In the genomic region with DNA sequence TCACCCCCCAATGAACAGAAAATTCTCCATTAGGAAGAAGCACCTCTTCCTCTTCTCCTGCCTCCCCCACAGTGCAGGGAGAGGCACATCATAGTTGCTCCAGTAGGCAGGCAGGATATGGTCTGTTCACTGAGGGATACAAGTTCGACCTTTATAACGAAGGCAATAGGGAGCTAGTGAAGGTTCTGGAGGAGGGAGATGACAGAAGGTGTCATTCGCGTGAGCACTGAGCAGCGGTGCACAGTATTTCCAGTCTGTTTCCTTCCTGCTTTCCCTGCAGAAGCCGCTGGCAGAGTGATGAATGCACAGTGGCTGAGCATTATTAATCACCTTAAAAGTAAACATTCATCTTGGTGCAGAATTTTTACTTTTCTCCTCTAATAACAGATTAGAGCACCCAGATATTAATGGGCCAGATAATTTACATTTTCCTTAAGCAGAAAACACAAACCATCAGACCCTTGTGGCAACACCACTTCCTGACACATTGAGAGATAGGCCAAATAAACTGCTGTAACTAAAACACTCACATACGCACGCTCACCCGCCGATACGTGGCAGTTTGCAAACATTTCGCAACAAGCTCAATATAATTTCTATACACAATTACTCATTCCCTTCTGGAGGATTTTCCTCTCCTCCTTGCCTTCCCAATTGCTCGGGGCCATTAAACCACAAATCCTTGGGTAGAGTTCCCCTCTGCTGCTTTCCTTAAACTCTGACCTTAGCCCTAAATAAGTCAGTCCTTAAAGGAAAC, we compare ENCODE assay signal across 13 cellular contexts.
DNase-seq lines count a peak whose midpoint lies in the region; FAIRE-seq and TF ChIP-seq lines count a peak whose summit lies in the region.
"Had no signal": no experiment of that assay in that cellular context is flagged by ENCODE, and none has a peak within 500 bp of the region (broad histone marks: within the 10 kb centered on the region; RNA-seq: fewer than 3 reads in every experiment).

No MANE protein-coding gene starts in this region.

- in situ Hi-C loops in GM23248 (cut with MboI) (no loop called here), KBM-7 (cut with MboI; ENCODE audit: low pct_unique_long_range_greater_than_20kb, low sequenced_read_pairs) (no loop called here)

- H3K9ac ChIP-seq in GM23248: no peak overlapping the region
- no peak overlapping the region for H3K9ac ChIP-seq in H1 (replicated peaks in 1 of 4; ENCODE audit: extremely low read depth in 1 of 4, low read depth in 3 of 4, low read length in 3 of 4)

- DNase-seq in GM23248: peak; percentile 35
- peak; percentile 49 for DNase-seq in NCI-H226
- DNase-seq in H1 (ENCODE audit: low read depth in 1 of 2, low spot score in 2 of 2): peak in 1 of 2 experiments; percentile 19
- no peak for DNase-seq in nephron progenitor cell
- DNase-seq in KBM-7: no peak
- no peak for DNase-seq in NCI-H748 (lab: John Stamatoyannopoulos, UW; ENCODE audit: unreplicated experiment)
- DNase-seq in osteoblast (ENCODE audit: insufficient read length, low spot score, missing footprints): no peak
- DNase-seq in mucosa of gallbladder (ENCODE audit: low spot score): no peak
- DNase-seq: brain microvascular endothelial cell, NCI-H187, sigmoid colon had no signal

- H3K27me3 Mint-ChIP-seq in nephron progenitor cell (ENCODE audit: low read depth, poor library complexity): peaks cover 27% of the 10 kb centered on the region

- CTCF ChIA-PET in H1 (lab: Charles Lee; ENCODE audit: partially characterized antibody): interaction anchor here (0.5 to 2.0 kb wide), 4 partner anchors 33 to 774 kb away, joined by 3 to 5 read pairs (median 4); no protein-coding TSS in a partner anchor

- no peak overlapping the region for H4K5ac ChIP-seq in H1 (ENCODE audit: insufficient read length, low read depth, low read length)

- no peak overlapping the region for H3K14ac ChIP-seq in H1 (ENCODE audit: insufficient read length)

- no peak overlapping the region for H3K18ac ChIP-seq in H1 (ENCODE audit: extremely low read depth, low read length)

- H4K20me1 ChIP-seq in GM23248 (ENCODE audit: insufficient read depth) (no peaks in the 10 kb centered on the region), H1 (replicated peaks in 1 of 2; ENCODE audit: control insufficient read depth in 1 of 2, insufficient read depth in 2 of 2, low read length in 2 of 2) (no peaks in the 10 kb centered on the region), osteoblast (ENCODE audit: insufficient read depth, low read length) (no peaks in the 10 kb centered on the region)

- no peaks in the 10 kb centered on the region for H3K79me2 ChIP-seq in GM23248 (ENCODE audit: insufficient read depth)
- H3K79me2 ChIP-seq in H1 (ENCODE audit: control insufficient read depth in 1 of 2, insufficient read depth in 2 of 2, low read length in 2 of 2): no peaks in the 10 kb centered on the region
- no peaks in the 10 kb centered on the region for H3K79me2 ChIP-seq in osteoblast (ENCODE audit: insufficient read depth, low read length)

- POLR2A ChIA-PET in H1 (lab: Charles Lee; ENCODE audit: partially characterized antibody): no interaction called here

- H3K4me2 ChIP-seq in GM23248 (ENCODE audit: unreplicated experiment) (no peak overlapping the region), H1 (ENCODE audit: insufficient read depth in 1 of 2, low read depth in 2 of 2, low read length in 2 of 2) (no peak overlapping the region), osteoblast (ENCODE audit: insufficient read depth, low read length) (no peak overlapping the region)

- H3K4ac ChIP-seq in H1 (replicated peaks; ENCODE audit: insufficient read length, low read depth, low read length): no peak overlapping the region

- H3K27ac Mint-ChIP-seq in nephron progenitor cell: peak overlapping the region; percentile 94
- H3K27ac Mint-ChIP-seq: activated T-helper 1 cell treated with anti-CD3 and anti-CD28 coated beads, Interleukin-12 subunit alpha, Interleukin-12 subunit beta, Interleukin-2, Interleukin-4 antibody, amounts not matched to agents 30 ng/mL and 10 ng/mL and 1 ng/mL, durations not matched to agents 14 hours and 24 hours and 36 hours had no signal

- TF ChIP-seq RAD21 in H1 (IDR thresholded peaks at IDR 0.05 in 1 of 2, conservative IDR thresholded peaks at IDR 0.05 in 1 of 2; ENCODE audit: low read depth in 2 of 2, low read length in 2 of 2): no peak

- H3K9me2 ChIP-seq in GM23248 (ENCODE audit: insufficient read depth): no peaks in the 10 kb centered on the region

- no peaks in the 10 kb centered on the region for H3K36me3 ChIP-seq in GM23248 (ENCODE audit: low read depth)
- H3K36me3 ChIP-seq in H1 (ENCODE audit: control insufficient read depth in 2 of 4, insufficient read depth in 4 of 4, low read length in 3 of 4): no peaks in the 10 kb centered on the region
- no peaks in the 10 kb centered on the region for H3K36me3 ChIP-seq in osteoblast (ENCODE audit: insufficient read depth, low read length)
- H3K36me3 ChIP-seq: brain microvascular endothelial cell, sigmoid colon had no signal

- no peak overlapping the region for H4K8ac ChIP-seq in H1 (ENCODE audit: extremely low read depth, insufficient read depth, low read length)

- H3K9me3 ChIP-seq in GM23248 (ENCODE audit: low read depth) (no peaks in the 10 kb centered on the region), H1 (ENCODE audit: insufficient read depth in 2 of 2, low read depth in 1 of 2, low read length in 1 of 2) (no peaks in the 10 kb centered on the region), osteoblast (ENCODE audit: low read depth, low read length) (no peaks in the 10 kb centered on the region)
- H3K9me3 ChIP-seq: sigmoid colon had no signal

- 39 to 41% methylated on average over 13 of the region's 13 CpGs for WGBS in GM23248 (ENCODE audit: low coverage in 1 of 2, low lambda C conversion rate in 2 of 2, missing lambda C conversion rate in 2 of 2), 2 experiments
- WGBS in H1 (ENCODE audit: extremely low coverage in 1 of 2, insufficient coverage in 1 of 2, insufficient read length in 1 of 2, insufficient replicate concordance in 2 of 2, low coverage in 1 of 2, low lambda C conversion rate in 2 of 2, missing lambda C conversion rate in 1 of 2), 2 experiments: 93% methylated on average over 13 of the region's 13 CpGs; no CpG with 5 or more reads in 1 of the 2 experiments

- H3K56ac ChIP-seq in H1 (replicated peaks; ENCODE audit: insufficient read length, low read depth, low read length): no peak overlapping the region

- no peak overlapping the region for H2BK20ac ChIP-seq in H1 (ENCODE audit: low read length)

- peaks cover 37% of the 10 kb centered on the region for H3K4me1 Mint-ChIP-seq in nephron progenitor cell

- H3K4me1 ChIP-seq in GM23248 (ENCODE audit: insufficient read depth) (no peaks in the 10 kb centered on the region), H1 (replicated peaks in 1 of 4; ENCODE audit: control insufficient read depth in 3 of 4, insufficient read depth in 4 of 4, low read length in 3 of 4) (peaks cover 0 to 3% (median 0%) of the 10 kb centered on the region in 4 experiments; a peak in 1 of 7 replicates), osteoblast (ENCODE audit: insufficient read depth, low read length) (peaks cover 15% of the 10 kb centered on the region)
- H3K4me1 ChIP-seq: sigmoid colon had no signal

- H2BK12ac ChIP-seq in H1 (ENCODE audit: low read depth, low read length): no peak overlapping the region

- H3K4me3 Mint-ChIP-seq in nephron progenitor cell: no peak overlapping the region
- H3K4me3 Mint-ChIP-seq: activated T-helper 1 cell treated with anti-CD3 and anti-CD28 coated beads, Interleukin-12 subunit alpha, Interleukin-12 subunit beta, Interleukin-2, Interleukin-4 antibody, amounts not matched to agents 30 ng/mL and 10 ng/mL and 1 ng/mL, durations not matched to agents 14 hours and 24 hours and 36 hours had no signal

- H3K4me3 ChIP-seq in GM23248 (no peak overlapping the region), H1 (ENCODE audit: extremely low read depth in 1 of 4, insufficient read depth in 2 of 4, low read depth in 3 of 4, low read length in 4 of 4) (no peak overlapping the region), osteoblast (ENCODE audit: insufficient read depth, low read length) (no peak overlapping the region)
- H3K4me3 ChIP-seq: sigmoid colon had no signal

- no peak overlapping the region for H4K91ac ChIP-seq in H1 (replicated peaks; ENCODE audit: insufficient read length, low read length)

- H3K79me1 ChIP-seq in H1 (ENCODE audit: low read depth, low read length): no peaks in the 10 kb centered on the region

- no peak for TF ChIP-seq EP300 in H1 (IDR thresholded peaks at IDR 0.05; ENCODE audit: borderline replicate concordance in 1 of 2, low read depth in 2 of 2, low read length in 2 of 2)

- no peak overlapping the region for H2AK5ac ChIP-seq in H1 (ENCODE audit: low read depth, low read length)

- FAIRE-seq in H1 (lab: Jason Lieb, UNC): no peak
- FAIRE-seq: endothelial cell of umbilical vein had no signal

- no peak for TF ChIP-seq CTCF in H1 (IDR thresholded peaks at IDR 0.05; ENCODE audit: control extremely low read depth in 1 of 3, insufficient read depth in 1 of 3, low read depth in 1 of 3, low read length in 3 of 3)
- no peak for TF ChIP-seq CTCF in nephron progenitor cell (IDR thresholded peaks at IDR 0.05)
- no peak for TF ChIP-seq CTCF in osteoblast (IDR thresholded peaks at IDR 0.05; ENCODE audit: extremely low read depth, low read depth, low read length)

- H3K27ac ChIP-seq in GM23248 (no peak overlapping the region), H1 (ENCODE audit: low read depth, low read length) (no peak overlapping the region), osteoblast (ENCODE audit: low read depth, low read length) (no peak overlapping the region)
- H3K27ac ChIP-seq: brain microvascular endothelial cell, sigmoid colon had no signal

- no peaks in the 10 kb centered on the region for H3K9me3 Mint-ChIP-seq in nephron progenitor cell
- H3K9me3 Mint-ChIP-seq: activated T-helper 1 cell treated with anti-CD3 and anti-CD28 coated beads, Interleukin-12 subunit alpha, Interleukin-12 subunit beta, Interleukin-2, Interleukin-4 antibody, amounts not matched to agents 30 ng/mL and 10 ng/mL and 1 ng/mL, durations not matched to agents 14 hours and 24 hours and 36 hours had no signal

- no peak for TF ChIP-seq POLR2A in H1 (IDR thresholded peaks at IDR 0.05; ENCODE audit: control extremely low read depth in 1 of 2, low read depth in 2 of 2, low read length in 2 of 2)

- H2AFZ ChIP-seq in GM23248: no peak overlapping the region
- H2AFZ ChIP-seq in H1 (ENCODE audit: low read length): peak overlapping the region; percentile 18; the same call in 1 of the 2 replicates
- no peak overlapping the region for H2AFZ ChIP-seq in osteoblast (ENCODE audit: low read length)

- no peak overlapping the region for H2BK15ac ChIP-seq in H1 (ENCODE audit: low read length)

- no peak overlapping the region for H2BK5ac ChIP-seq in H1 (ENCODE audit: low read depth, low read length)

- H3K27me3 ChIP-seq in GM23248 (replicated peaks; ENCODE audit: insufficient read depth) (peaks cover 19% of the 10 kb centered on the region; the same call in 1 of the 2 replicates), H1 (replicated peaks in 1 of 4; ENCODE audit: control insufficient read depth in 3 of 4, extremely low read depth in 1 of 4, insufficient read depth in 3 of 4, low read length in 3 of 4) (no peaks in the 10 kb centered on the region), osteoblast (ENCODE audit: insufficient read depth, low read length) (peaks cover 12% of the 10 kb centered on the region)
- H3K27me3 ChIP-seq: brain microvascular endothelial cell had no signal

- H3K23ac ChIP-seq in H1 (ENCODE audit: insufficient read length): no peak overlapping the region

- no peaks in the 10 kb centered on the region for H3F3A ChIP-seq in GM23248 (ENCODE audit: insufficient read depth)

- no peaks in the 10 kb centered on the region for H3K23me2 ChIP-seq in H1 (ENCODE audit: low read depth, low read length)

- no peak overlapping the region for H2BK120ac ChIP-seq in H1 (replicated peaks; ENCODE audit: low read depth, low read length)

- H3K36me3 Mint-ChIP-seq in nephron progenitor cell (ENCODE audit: low read depth): no peaks in the 10 kb centered on the region

Comparison
In these comparisons a context has a peak if more than half of its experiments do, and no peak if none do; other contexts are left out.
1. DNase-seq: peak in GM23248 (single experiment) and NCI-H226 (single experiment); none in nephron progenitor cell (single experiment), KBM-7 (single experiment), NCI-H748 (single experiment), osteoblast (single experiment) and mucosa of gallbladder (single experiment).